1 cellular context compared by ENCODE assay signal in the genomic region with DNA sequence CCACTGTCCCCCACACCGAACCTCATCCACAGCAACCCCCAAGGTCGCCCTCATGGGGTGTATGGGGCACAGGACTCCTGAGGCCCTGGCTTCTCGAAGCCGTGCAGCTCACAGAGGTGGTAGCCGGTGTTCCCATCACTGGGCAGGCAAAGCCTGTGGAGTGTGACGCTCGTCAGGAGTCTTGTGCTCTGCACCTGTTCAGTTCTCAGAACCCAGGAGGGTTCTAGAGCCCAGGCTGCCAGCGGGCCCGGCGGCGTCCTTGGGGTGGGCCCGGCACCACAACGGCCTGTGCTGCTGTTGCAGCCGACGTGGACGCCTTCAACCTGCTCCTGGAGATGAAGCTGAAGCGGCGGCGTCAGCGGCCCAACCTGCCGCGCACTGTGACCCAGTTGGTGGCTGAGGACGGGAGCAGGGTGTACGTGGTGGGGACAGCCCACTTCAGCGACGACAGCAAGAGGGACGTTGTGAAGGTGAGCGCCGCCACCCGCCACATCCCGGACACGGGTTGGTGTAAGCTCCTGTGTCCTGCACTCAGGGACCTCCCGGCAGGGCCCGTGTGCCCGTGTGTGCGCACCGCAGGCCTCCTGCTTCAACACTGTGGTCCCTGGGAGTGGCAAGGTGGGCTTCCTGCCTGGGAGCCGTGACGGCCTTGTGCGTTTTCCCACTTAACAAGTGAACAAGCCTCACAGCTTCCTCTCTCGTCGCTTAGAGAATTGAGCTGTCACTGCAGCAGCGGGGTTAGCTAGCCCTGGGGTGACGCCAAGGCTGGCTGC.
TF ChIP-seq lines count a peak whose summit lies in the region.

No MANE protein-coding gene starts in this region.

TF ChIP-seq in GM12878, 131 proteins besides CTCF, POLR2A, EP300 and RAD21:
- TF ChIP-seq GATAD2B (conservative IDR thresholded peaks at IDR 0.05; ENCODE audit: low read depth) (0 out of 2 replicates have a peak, but pooled peaks have one; percentile 8), SMAD1 (IDR thresholded peaks at IDR 0.05; ENCODE audit: low read depth, partially characterized antibody) (no peak)
TF ChIP-seq in GM12878: peak in this region for 1.
